Comparison of ENCODE assay signal across 21 cellular contexts in the genomic region with DNA sequence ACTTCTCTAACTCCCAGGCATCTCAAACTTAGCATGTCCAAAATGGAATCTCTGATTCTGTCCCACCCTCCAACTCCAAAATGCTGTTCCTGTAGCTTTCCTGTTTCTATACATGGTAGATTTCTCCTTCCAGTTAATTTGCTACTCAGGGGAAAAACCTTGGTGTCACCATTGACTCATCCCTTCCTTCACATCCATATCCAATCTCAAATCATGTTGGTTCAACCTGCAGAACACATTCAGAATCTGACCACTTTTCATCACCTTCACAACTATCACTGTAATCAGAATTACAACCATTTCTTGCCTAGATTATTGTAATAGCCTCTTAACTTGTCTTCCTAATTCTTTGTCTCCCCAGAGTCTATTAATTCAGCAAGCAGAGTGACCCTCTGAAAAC. TPM values are rescaled to one million over a fixed set of nuclear protein-coding genes. Genes with fewer than 3 reads are reported as not detected.
DNase-seq lines count a peak whose midpoint lies in the region; ATAC-seq, FAIRE-seq and TF ChIP-seq lines count a peak whose summit lies in the region.
"Had no signal": no experiment of that assay in that cellular context is flagged by ENCODE, and none has a peak within 500 bp of the region (broad histone marks: within the 10 kb centered on the region; RNA-seq: fewer than 3 reads in every experiment).

No MANE protein-coding gene starts in this region.

- intact Hi-C loops in Caco-2 (cut with micrococcal nuclease; ENCODE audit: unreplicated experiment), result no loop called here

- peaks cover 8 to 29% of the 10 kb centered on the region in 2 donors for H3K36me3 Mint-ChIP-seq in activated naive CD4-positive, alpha-beta T cell treated with anti-CD3 and anti-CD28 coated beads, Interleukin-2, amount 50 U/mL, for 72 hours
- peaks cover 24% of the 10 kb centered on the region for H3K36me3 Mint-ChIP-seq in T-helper 17 cell (ENCODE audit: low read depth)
- H3K36me3 Mint-ChIP-seq in central memory CD8-positive, alpha-beta T cell (ENCODE audit: insufficient read depth), result peaks cover 62% of the 10 kb centered on the region
- H3K36me3 Mint-ChIP-seq in Caco-2 (ENCODE audit: insufficient read depth, unreplicated experiment), result peaks cover 58% of the 10 kb centered on the region

- DNase-seq in activated naive CD4-positive, alpha-beta T cell treated with anti-CD3 and anti-CD28 coated beads, Interleukin-2, amount 50 U/mL, for 72 hours (ENCODE audit: low spot score in 2 of 2), result no peak
- no peak for DNase-seq in activated naive CD4-positive, alpha-beta T cell treated with Interleukin-2 at 50 U/mL for 16 hours
- DNase-seq in T-helper 17 cell, result no peak
- no peak for DNase-seq in central memory CD8-positive, alpha-beta T cell (ENCODE audit: low spot score in 2 of 2)
- DNase-seq in H54 (ENCODE audit: insufficient read length, low spot score), result no peak
- no peak for DNase-seq in Caco-2
- DNase-seq: CD4-positive, alpha-beta memory T cell; DND-41; GOT3; KBM-7; MV-4-11; NCI-H1417 treated with DMSO at 0.1 percent for 48 hours; NCI-H2029 treated with DMSO at 0.1 percent for 48 hours; NCI-H2171 treated with DMSO at 0.1 percent for 48 hours; NCI-H748 treated with DMSO at 0.1 percent for 48 hours; OCI-M1; RPMI8226 had no signal

- FAIRE-seq in H54 (lab: Jason Lieb, UNC), result no peak
- FAIRE-seq: G401.6 had no signal

- H3K9me3 ChIP-seq in T-helper 17 cell (ENCODE audit: control insufficient read depth, low read length, poor library complexity, severe bottlenecking) (no peaks in the 10 kb centered on the region), Caco-2 (no peaks in the 10 kb centered on the region)

- no peak overlapping the region for H3K4me3 ChIP-seq in Caco-2 (ENCODE audit: low read depth, low read length)
- H3K4me3 ChIP-seq: GM12878 had no signal

- no peaks in the 10 kb centered on the region for H3K27me3 Mint-ChIP-seq in T-helper 17 cell
- H3K27me3 Mint-ChIP-seq in central memory CD8-positive, alpha-beta T cell, result no peaks in the 10 kb centered on the region
- H3K27me3 Mint-ChIP-seq in Caco-2 (ENCODE audit: insufficient read depth, unreplicated experiment), result no peaks in the 10 kb centered on the region
- H3K27me3 Mint-ChIP-seq: CD4-positive, alpha-beta memory T cell had no signal

- peak overlapping the region; percentile 27 to 74 for H3K27ac Mint-ChIP-seq in activated naive CD4-positive, alpha-beta T cell treated with anti-CD3 and anti-CD28 coated beads, Interleukin-2, amount 50 U/mL, for 72 hours
- H3K27ac Mint-ChIP-seq in T-helper 17 cell (peak overlapping the region; percentile 39), Caco-2 (ENCODE audit: unreplicated experiment) (no peak overlapping the region)
- peak overlapping the region; percentile 50 for H3K27ac Mint-ChIP-seq in central memory CD8-positive, alpha-beta T cell (ENCODE audit: low read depth)

- TF ChIP-seq CTCF in Caco-2 (IDR thresholded peaks at IDR 0.05; ENCODE audit: insufficient read depth in 1 of 2, low read depth in 1 of 2, low read length in 1 of 2, severe bottlenecking in 1 of 2, unreplicated experiment in 1 of 2), result no peak

- POLR2A ChIA-PET in Caco-2 (lab: Charles Lee), result no interaction called here

- ATAC-seq in activated naive CD4-positive, alpha-beta T cell treated with anti-CD3 and anti-CD28 coated beads, Interleukin-2, amount 50 U/mL, for 72 hours, result peak; percentile 16 to 89
- ATAC-seq in T-helper 17 cell, result no peak
- no peak for ATAC-seq in central memory CD8-positive, alpha-beta T cell (replicated peaks; ENCODE audit: extremely low read depth, poor library complexity, severe bottlenecking)
- ATAC-seq in HG03280 (IDR thresholded peaks at IDR 0.05; ENCODE audit: unreplicated experiment), result no peak
- ATAC-seq: GM12878 had no signal

- no peaks in the 10 kb centered on the region for H3K36me3 ChIP-seq in Caco-2 (ENCODE audit: control insufficient read depth, insufficient read depth, low read length)

- no peaks in the 10 kb centered on the region for H3K9me3 Mint-ChIP-seq in activated naive CD4-positive, alpha-beta T cell treated with anti-CD3 and anti-CD28 coated beads, Interleukin-2, amount 50 U/mL, for 72 hours
- no peaks in the 10 kb centered on the region for H3K9me3 Mint-ChIP-seq in central memory CD8-positive, alpha-beta T cell
- no peaks in the 10 kb centered on the region for H3K9me3 Mint-ChIP-seq in Caco-2 (ENCODE audit: unreplicated experiment)
- H3K9me3 Mint-ChIP-seq: CD4-positive, alpha-beta memory T cell had no signal

- CTCF ChIA-PET in Caco-2 (lab: Charles Lee), result no interaction called here

- H3K4me1 ChIP-seq in Caco-2, result peaks cover 6% of the 10 kb centered on the region

- no peak for TF ChIP-seq POLR2A in H54 (IDR thresholded peaks at IDR 0.05; ENCODE audit: low read depth, low read length)

- no peak overlapping the region for H3K4me3 Mint-ChIP-seq in T-helper 17 cell
- no peak overlapping the region for H3K4me3 Mint-ChIP-seq in central memory CD8-positive, alpha-beta T cell
- H3K4me3 Mint-ChIP-seq in Caco-2 (ENCODE audit: unreplicated experiment), result no peak overlapping the region

- no TSS peak for BruUV-seq in Caco-2 (replicated peaks; lab: Mats Ljungman, UMichigan)

- no peaks in the 10 kb centered on the region for H3K27me3 ChIP-seq in Caco-2 (replicated peaks; ENCODE audit: control insufficient read depth, insufficient read depth, low read length)

- peaks cover 24% of the 10 kb centered on the region for H3K4me1 Mint-ChIP-seq in T-helper 17 cell
- peaks cover 13% of the 10 kb centered on the region for H3K4me1 Mint-ChIP-seq in central memory CD8-positive, alpha-beta T cell
- peaks cover 19% of the 10 kb centered on the region for H3K4me1 Mint-ChIP-seq in Caco-2 (ENCODE audit: low read depth, unreplicated experiment)

RNA-seq across cellular contexts. Expression of a gene that starts 10.8 kb away (rescaled TPM):
- 10 to 100 TPM; 21.4 to 32.2 TPM for total RNA-seq in activated naive CD4-positive, alpha-beta T cell treated with anti-CD3 and anti-CD28 coated beads, Interleukin-2, amount 50 U/mL, for 72 hours
- total RNA-seq in T-helper 17 cell (10 to 100 TPM; 16.9 to 27.2 TPM), Caco-2 (2022) (36.3 and 38.7 TPM in 2 replicates)

RNA-seq across cellular contexts. Expression of a gene that starts 29.8 kb away (rescaled TPM):
- total RNA-seq in activated naive CD4-positive, alpha-beta T cell treated with anti-CD3 and anti-CD28 coated beads, Interleukin-2, amount 50 U/mL, for 72 hours, result not detected
- total RNA-seq in T-helper 17 cell (not detected), Caco-2 (2022) (4.0 and 4.1 TPM in 2 replicates)
- total RNA-seq: CD4-positive, alpha-beta memory T cell; GM12878; NCI-H460 had no signal

Comparison
In these comparisons a context has a peak if more than half of its experiments do, and no peak if none do; other contexts are left out.
1. ATAC-seq: peak in activated naive CD4-positive, alpha-beta T cell treated with anti-CD3 and anti-CD28 coated beads, Interleukin-2, amount 50 U/mL, for 72 hours (2 of 2); none in T-helper 17 cell (single experiment), central memory CD8-positive, alpha-beta T cell (single experiment) and HG03280 (single experiment).